Comparison of ENCODE assay signal across 20 cellular contexts in the genomic region with DNA sequence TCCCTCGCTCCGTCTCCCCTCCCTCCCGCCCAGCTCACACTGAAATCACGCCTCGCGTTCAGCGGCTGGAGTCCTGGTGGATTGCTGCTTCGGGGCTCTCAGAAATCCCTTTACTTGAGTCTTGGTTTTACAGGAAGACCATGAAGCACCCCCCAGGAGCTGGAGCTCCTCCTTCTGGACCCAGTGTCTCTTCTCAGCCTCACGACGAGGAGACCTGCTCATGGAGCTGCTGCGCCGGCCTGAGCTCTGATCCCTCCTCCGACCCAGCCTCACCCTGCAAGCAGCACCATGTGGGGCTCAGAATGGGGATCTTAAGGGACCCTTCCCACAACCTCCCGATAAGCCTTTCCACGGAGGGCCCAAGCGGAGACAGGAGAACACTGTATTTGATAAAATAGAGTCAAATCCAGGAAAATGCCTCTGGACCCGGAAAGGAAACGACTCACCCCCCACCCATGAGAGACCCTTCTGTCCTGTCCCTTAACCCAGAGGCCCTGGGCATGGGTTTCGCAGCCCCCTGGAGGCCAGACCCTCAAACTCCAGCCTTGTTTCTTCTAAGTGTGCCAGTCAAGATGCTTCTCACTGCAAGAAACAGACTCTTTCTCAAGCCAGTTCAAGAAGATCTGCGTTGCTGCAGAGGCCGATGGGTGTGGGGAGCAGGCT. TPM values are rescaled to one million over a fixed set of nuclear protein-coding genes. Genes with fewer than 3 reads are reported as not detected.
A peak's percentile ranks its signal among the peaks of the same experiment; 100 is the strongest.
DNase-seq lines count a peak whose midpoint lies in the region; ATAC-seq, FAIRE-seq and TF ChIP-seq lines count a peak whose summit lies in the region.
"Had no signal": no experiment of that assay in that cellular context is flagged by ENCODE, and none has a peak within 500 bp of the region (broad histone marks: within the 10 kb centered on the region; RNA-seq: fewer than 3 reads in every experiment).

No MANE protein-coding gene starts in this region.

- no CpG with 5 or more reads among the region's 21 CpGs for WGBS in H9 (ENCODE audit: extremely low coverage, insufficient read length, low lambda C conversion rate)
- 89% methylated on average over 18 of the region's 21 CpGs; no CpG with 5 or more reads in 1 of the 2 experiments for WGBS in H1 (ENCODE audit: extremely low coverage in 1 of 2, insufficient coverage in 1 of 2, insufficient read length in 1 of 2, insufficient replicate concordance in 2 of 2, low coverage in 1 of 2, low lambda C conversion rate in 2 of 2, missing lambda C conversion rate in 1 of 2), 2 experiments

- H3K18ac ChIP-seq in H9 (ENCODE audit: insufficient read length, low read depth, low read length) (no peak overlapping the region), H1 (ENCODE audit: extremely low read depth, low read length) (no peak overlapping the region)

- H3K4me2 ChIP-seq in DND-41 (ENCODE audit: insufficient read depth, low read length) (no peak overlapping the region), H9 (ENCODE audit: insufficient read depth, insufficient read length, low read length) (no peak overlapping the region), H1 (ENCODE audit: insufficient read depth in 1 of 2, low read depth in 2 of 2, low read length in 2 of 2) (no peak overlapping the region), neural progenitor cell (no peak overlapping the region)

- no peak overlapping the region for H3T11ph ChIP-seq in H9 (ENCODE audit: low read length)

- ATAC-seq in DND-41 (ENCODE audit: insufficient read depth, low read depth): no peak
- no peak for ATAC-seq in activated CD8-positive, alpha-beta T cell treated with anti-CD3 and anti-CD28 coated beads, Interleukin-2, amount 10 ng/mL, durations not matched to agents 7 days and 5 days

- H3K4me1 ChIP-seq in DND-41 (ENCODE audit: insufficient read depth, low read length) (peaks cover 49% of the 10 kb centered on the region), H9 (ENCODE audit: insufficient read depth, low read length) (no peaks in the 10 kb centered on the region), H1 (replicated peaks in 1 of 4; ENCODE audit: control insufficient read depth in 3 of 4, insufficient read depth in 4 of 4, low read length in 3 of 4) (peaks cover 0 to 11% (median 3%) of the 10 kb centered on the region in 4 experiments; a peak in 5 of 7 replicates), neural progenitor cell (peaks cover 12% of the 10 kb centered on the region)

- no peak overlapping the region for H4K8ac ChIP-seq in H9 (replicated peaks; ENCODE audit: insufficient read length, low read depth, low read length)
- no peak overlapping the region; the same call in 1 of the 2 replicates for H4K8ac ChIP-seq in H1 (ENCODE audit: extremely low read depth, insufficient read depth, low read length)

- H3K79me1 ChIP-seq in H9 (ENCODE audit: insufficient read depth, low read depth, low read length, poor library complexity, severe bottlenecking) (no peaks in the 10 kb centered on the region), H1 (ENCODE audit: low read depth, low read length) (peaks cover 2% of the 10 kb centered on the region; the same call in 1 of the 2 replicates)

- no peak overlapping the region for H3K4me3 ChIP-seq in DND-41 (ENCODE audit: low read depth in 1 of 2, low read length in 2 of 2)
- no peak overlapping the region for H3K4me3 ChIP-seq in H1 (ENCODE audit: extremely low read depth in 1 of 4, insufficient read depth in 2 of 4, low read depth in 3 of 4, low read length in 4 of 4)
- no peak overlapping the region for H3K4me3 ChIP-seq in neural progenitor cell

- H3K9ac ChIP-seq in DND-41 (ENCODE audit: low read depth, low read length) (no peak overlapping the region), H9 (ENCODE audit: extremely low read depth, insufficient read length, low read length) (no peak overlapping the region), H1 (replicated peaks in 1 of 4; ENCODE audit: extremely low read depth in 1 of 4, low read depth in 3 of 4, low read length in 3 of 4) (no peak overlapping the region), neural progenitor cell (no peak overlapping the region)

- H3K4me1 Mint-ChIP-seq in H9 (peaks cover 20 to 47% of the 10 kb centered on the region in 2 experiments), neural progenitor cell (peaks cover 59% of the 10 kb centered on the region)
- H3K4me1 Mint-ChIP-seq in activated CD8-positive, alpha-beta T cell treated with anti-CD3 and anti-CD28 coated beads, Interleukin-2, amount 10 ng/mL, durations not matched to agents 7 days and 5 days (ENCODE audit: low read depth): peaks cover 58% of the 10 kb centered on the region

- H2AK5ac ChIP-seq in H9 (ENCODE audit: insufficient read length, low read length): no peak overlapping the region
- H2AK5ac ChIP-seq in H1 (ENCODE audit: low read depth, low read length): no peak overlapping the region

- TF ChIP-seq CTCF in DND-41 (IDR thresholded peaks at IDR 0.05; ENCODE audit: borderline replicate concordance, extremely low read depth, low read length, poor library complexity, severe bottlenecking): peak; percentile 24
- TF ChIP-seq CTCF in H9 (conservative IDR thresholded peaks at IDR 0.05): peak; percentile 62
- TF ChIP-seq CTCF in H1 (IDR thresholded peaks at IDR 0.05; ENCODE audit: control extremely low read depth in 1 of 3, insufficient read depth in 1 of 3, low read depth in 1 of 3, low read length in 3 of 3): peak; percentile 45 to 58 (median 47)
- TF ChIP-seq CTCF in neural progenitor cell (IDR thresholded peaks at IDR 0.05): peak; percentile 46

- H2BK120ac ChIP-seq in H9 (ENCODE audit: low read depth, low read length, poor library complexity, severe bottlenecking) (no peak overlapping the region), H1 (replicated peaks; ENCODE audit: low read depth, low read length) (no peak overlapping the region)

- H4K5ac ChIP-seq in H9 (ENCODE audit: insufficient read length, low read depth, low read length): no peak overlapping the region
- H4K5ac ChIP-seq in H1 (ENCODE audit: insufficient read length, low read depth, low read length): no peak overlapping the region

- H3F3A ChIP-seq in neural progenitor cell (ENCODE audit: low read depth): peaks cover 2% of the 10 kb centered on the region

- no peaks in the 10 kb centered on the region for H3K36me3 ChIP-seq in DND-41 (ENCODE audit: insufficient read depth, low read length)
- H3K36me3 ChIP-seq in H1 (ENCODE audit: control insufficient read depth in 2 of 4, insufficient read depth in 4 of 4, low read length in 3 of 4): no peaks in the 10 kb centered on the region; a peak in 2 of 8 replicates
- H3K36me3 ChIP-seq in neural progenitor cell: no peaks in the 10 kb centered on the region

- no peaks in the 10 kb centered on the region for H3K79me2 ChIP-seq in DND-41 (ENCODE audit: insufficient read depth, low read length)
- H3K79me2 ChIP-seq in H9 (ENCODE audit: insufficient read depth, low read length): no peaks in the 10 kb centered on the region; the same call in 1 of the 2 replicates
- H3K79me2 ChIP-seq in H1 (ENCODE audit: control insufficient read depth in 1 of 2, insufficient read depth in 2 of 2, low read length in 2 of 2): peaks cover 0 to 20% of the 10 kb centered on the region in 2 experiments; a peak in 2 of 4 replicates
- H3K79me2 ChIP-seq in neural progenitor cell (ENCODE audit: low read depth): peaks cover 24% of the 10 kb centered on the region

- FAIRE-seq in H1 (lab: Jason Lieb, UNC): no peak
- FAIRE-seq: GM19239 had no signal

- peak; percentile 51 to 59 for TF ChIP-seq RAD21 in H1 (IDR thresholded peaks at IDR 0.05 in 1 of 2, conservative IDR thresholded peaks at IDR 0.05 in 1 of 2; ENCODE audit: low read depth in 2 of 2, low read length in 2 of 2)

- H3K9me3 ChIP-seq in DND-41 (ENCODE audit: insufficient read depth, low read length, severe bottlenecking) (no peaks in the 10 kb centered on the region), H9 (ENCODE audit: control insufficient read depth, low read depth, low read length) (no peaks in the 10 kb centered on the region), H1 (ENCODE audit: insufficient read depth in 2 of 2, low read depth in 1 of 2, low read length in 1 of 2) (no peaks in the 10 kb centered on the region), neural progenitor cell (ENCODE audit: low read depth) (no peaks in the 10 kb centered on the region)

- no peak overlapping the region for H3K56ac ChIP-seq in H9 (ENCODE audit: insufficient read length, low read depth, low read length)
- no peak overlapping the region for H3K56ac ChIP-seq in H1 (replicated peaks; ENCODE audit: insufficient read length, low read depth, low read length)

- H2BK5ac ChIP-seq in H9 (ENCODE audit: insufficient read length, low read length) (no peak overlapping the region), H1 (ENCODE audit: low read depth, low read length) (no peak overlapping the region)

- H2BK20ac ChIP-seq in H9 (ENCODE audit: low read depth, low read length, poor library complexity, severe bottlenecking): no peak overlapping the region
- H2BK20ac ChIP-seq in H1 (ENCODE audit: low read length): no peak overlapping the region

- H3K23ac ChIP-seq in H9 (ENCODE audit: insufficient read length, low read depth, low read length) (no peak overlapping the region), H1 (ENCODE audit: insufficient read length) (no peak overlapping the region)

- CTCF ChIA-PET in H1 (lab: Charles Lee; ENCODE audit: partially characterized antibody): interaction anchor here (0.6 to 3.5 kb wide), 17 partner anchors 11 to 141 kb away, joined by 3 to 29 read pairs (median 4); partner anchors contain the start of gene PDE9A
- CTCF ChIA-PET in activated CD8-positive, alpha-beta T cell treated with anti-CD3 and anti-CD28 coated beads, Interleukin-2, amount 10 ng/mL, durations not matched to agents 7 days and 5 days (lab: Charles Lee): no interaction called here
- CTCF ChIA-PET in HEK293T (lab: Yijun Ruan, JAX): no interaction called here

- H3K27me3 ChIP-seq in DND-41 (ENCODE audit: insufficient read depth, low read length, poor library complexity) (no peaks in the 10 kb centered on the region), H9 (ENCODE audit: insufficient read depth, low read length) (no peaks in the 10 kb centered on the region), H1 (replicated peaks in 1 of 4; ENCODE audit: control insufficient read depth in 3 of 4, extremely low read depth in 1 of 4, insufficient read depth in 3 of 4, low read length in 3 of 4) (no peaks in the 10 kb centered on the region), neural progenitor cell (no peaks in the 10 kb centered on the region)

- DNase-seq in DND-41 (no peak), H9 (no peak), H1 (ENCODE audit: low read depth in 1 of 2, low spot score in 2 of 2) (no peak), neural progenitor cell (ENCODE audit: low spot score) (no peak), CD1c-positive myeloid dendritic cell (ENCODE audit: extremely low spot score) (no peak), HEK293T (ENCODE audit: extremely low spot score) (no peak)
- DNase-seq in activated CD8-positive, alpha-beta T cell treated with anti-CD3 and anti-CD28 coated beads, Interleukin-2, amount 10 ng/mL, durations not matched to agents 7 days and 5 days: no peak
- DNase-seq: COR-L47, EL, HCEC 1CT, IMR-90, Karpas-422, MM.1S, NCI-H1105 treated with DMSO at 0.1 percent for 48 hours, NCI-H187, NCI-H345, NCI-H526 treated with DMSO at 0.1 percent for 48 hours had no signal

- H3K4me3 Mint-ChIP-seq in H9 (no peak overlapping the region; a peak in 1 of 5 replicates), neural progenitor cell (no peak overlapping the region)
- no peak overlapping the region for H3K4me3 Mint-ChIP-seq in activated CD8-positive, alpha-beta T cell treated with anti-CD3 and anti-CD28 coated beads, Interleukin-2, amount 10 ng/mL, durations not matched to agents 7 days and 5 days

- H3K4ac ChIP-seq in H9 (ENCODE audit: low read depth, low read length) (no peak overlapping the region), H1 (replicated peaks; ENCODE audit: insufficient read length, low read depth, low read length) (no peak overlapping the region)

- H3K27me3 Mint-ChIP-seq in H9 (ENCODE audit: low read depth) (no peaks in the 10 kb centered on the region; the same call in 1 of the 2 replicates), neural progenitor cell (ENCODE audit: insufficient read depth, low read depth) (peaks cover 22% of the 10 kb centered on the region)
- peaks cover 5% of the 10 kb centered on the region for H3K27me3 Mint-ChIP-seq in activated CD8-positive, alpha-beta T cell treated with anti-CD3 and anti-CD28 coated beads, Interleukin-2, amount 10 ng/mL, durations not matched to agents 7 days and 5 days (ENCODE audit: low read depth)

- TF ChIP-seq EP300 in H1 (IDR thresholded peaks at IDR 0.05; ENCODE audit: borderline replicate concordance in 1 of 2, low read depth in 2 of 2, low read length in 2 of 2): no peak

- H2BK15ac ChIP-seq in H9 (ENCODE audit: low read depth, low read length) (no peak overlapping the region), H1 (ENCODE audit: low read length) (no peak overlapping the region)

- peak overlapping the region; percentile 61 to 84 (median 68); a peak in 3 of 7 replicates for H3K27ac Mint-ChIP-seq in H9
- peak overlapping the region; percentile 42 for H3K27ac Mint-ChIP-seq in neural progenitor cell
- H3K27ac Mint-ChIP-seq in activated CD8-positive, alpha-beta T cell treated with anti-CD3 and anti-CD28 coated beads, Interleukin-2, amount 10 ng/mL, durations not matched to agents 7 days and 5 days: no peak overlapping the region

- H3K23me2 ChIP-seq in H9 (ENCODE audit: insufficient read length, low read depth, low read length, poor library complexity, severe bottlenecking): no peaks in the 10 kb centered on the region
- no peaks in the 10 kb centered on the region; the same call in 1 of the 2 replicates for H3K23me2 ChIP-seq in H1 (ENCODE audit: low read depth, low read length)

- H3K27ac ChIP-seq in DND-41 (ENCODE audit: low read length): no peak overlapping the region
- H3K27ac ChIP-seq in H9 (ENCODE audit: insufficient read length, low read depth, low read length): no peak overlapping the region
- H3K27ac ChIP-seq in H1 (ENCODE audit: low read depth, low read length): no peak overlapping the region
- no peak overlapping the region for H3K27ac ChIP-seq in neural progenitor cell
- H3K27ac ChIP-seq: C4-2B, RWPE1 had no signal

- H2AFZ ChIP-seq in DND-41 (ENCODE audit: low read depth, low read length): no peak overlapping the region
- no peak overlapping the region for H2AFZ ChIP-seq in H9 (ENCODE audit: low read length)
- H2AFZ ChIP-seq in H1 (ENCODE audit: low read length): no peak overlapping the region
- H2AFZ ChIP-seq in neural progenitor cell (replicated peaks): no peak overlapping the region

- no peak overlapping the region for H4K91ac ChIP-seq in H9 (ENCODE audit: insufficient read length, low read depth, low read length)
- H4K91ac ChIP-seq in H1 (replicated peaks; ENCODE audit: insufficient read length, low read length): no peak overlapping the region

- H2BK12ac ChIP-seq in H9 (ENCODE audit: insufficient read length, low read depth, low read length): no peak overlapping the region
- no peak overlapping the region for H2BK12ac ChIP-seq in H1 (ENCODE audit: low read depth, low read length)

- H3K9me3 Mint-ChIP-seq in H9 (no peaks in the 10 kb centered on the region), neural progenitor cell (peaks cover 10% of the 10 kb centered on the region)
- no peaks in the 10 kb centered on the region for H3K9me3 Mint-ChIP-seq in activated CD8-positive, alpha-beta T cell treated with anti-CD3 and anti-CD28 coated beads, Interleukin-2, amount 10 ng/mL, durations not matched to agents 7 days and 5 days (ENCODE audit: insufficient read depth)

- no peak for TF ChIP-seq POLR2A in H1 (IDR thresholded peaks at IDR 0.05; ENCODE audit: control extremely low read depth in 1 of 2, low read depth in 2 of 2, low read length in 2 of 2)

- POLR2A ChIA-PET in H1 (lab: Charles Lee; ENCODE audit: partially characterized antibody): no interaction called here
- POLR2A ChIA-PET in activated CD8-positive, alpha-beta T cell treated with anti-CD3 and anti-CD28 coated beads, Interleukin-2, amount 10 ng/mL, durations not matched to agents 7 days and 5 days (lab: Charles Lee): interaction anchor here (0.6 kb wide), 1 partner anchor 96 kb away, joined by 5 read pairs; no protein-coding TSS in a partner anchor
- POLR2A ChIA-PET in HEK293T (lab: Yijun Ruan, JAX): no interaction called here

- H3K14ac ChIP-seq in H9 (ENCODE audit: insufficient read depth, low read length) (no peak overlapping the region), H1 (ENCODE audit: insufficient read length) (no peak overlapping the region)

- H4K20me1 ChIP-seq in DND-41 (ENCODE audit: insufficient read depth, low read length): no peaks in the 10 kb centered on the region
- no peaks in the 10 kb centered on the region for H4K20me1 ChIP-seq in H9 (ENCODE audit: control insufficient read depth, insufficient read depth, insufficient read length)
- peaks cover 8 to 23% of the 10 kb centered on the region in 2 experiments for H4K20me1 ChIP-seq in H1 (replicated peaks in 1 of 2; ENCODE audit: control insufficient read depth in 1 of 2, insufficient read depth in 2 of 2, low read length in 2 of 2)
- peaks cover 84% of the 10 kb centered on the region for H4K20me1 ChIP-seq in neural progenitor cell (ENCODE audit: low read depth)

- H3K36me3 Mint-ChIP-seq in H9 (ENCODE audit: insufficient read depth in 1 of 3, low read depth in 3 of 3) (peaks cover 22 to 32% (median 26%) of the 10 kb centered on the region in 3 experiments), neural progenitor cell (peaks cover 18% of the 10 kb centered on the region)
- no peaks in the 10 kb centered on the region for H3K36me3 Mint-ChIP-seq in activated CD8-positive, alpha-beta T cell treated with anti-CD3 and anti-CD28 coated beads, Interleukin-2, amount 10 ng/mL, durations not matched to agents 7 days and 5 days (ENCODE audit: low read depth)

RNA-seq across cellular contexts. Expression of gene PDE9A, which starts 26.0 kb away (rescaled TPM):
- total RNA-seq in H9 (2021) (28.2 and 31.9 TPM in 2 replicates), neural progenitor cell (ENCODE audit: low replicate concordance) (40.2 and 41.0 TPM in 2 replicates)
- 45.7 and 45.9 TPM in 2 replicates for total RNA-seq in H1 (2021; fragmentation: NEBNext Ultra II Directional; extraction: Animal tissue kit (Norgen Biotek cat#: 25700))
- polyA plus RNA-seq in H1 (2011; rRNA removed): 39.2 and 46.7 TPM in 2 replicates
- 39.6 TPM for polyA plus RNA-seq in H1 (2011; cell fraction: cytosol; rRNA removed)
- polyA plus RNA-seq in H1 (2011; cell fraction: nucleus; rRNA removed): 71.9 TPM
- polyA plus RNA-seq in H1 (2012, experiment 1 of 2): 36.3 to 41.3 TPM (median 40.5 TPM) in 4 replicates
- polyA plus RNA-seq in H1 (2012, experiment 2 of 2): 37.8 TPM
- polyA plus RNA-seq in H1 (2013, experiment 1 of 2): 28.8 TPM
- polyA plus RNA-seq in H1 (2013, experiment 2 of 2): 30.4 TPM
- 22.5 and 33.8 TPM in 2 replicates for polyA minus RNA-seq in H1 (2011; rRNA and poly(A)+ RNA removed)
- polyA minus RNA-seq in H1 (2011; cell fraction: cytosol; rRNA and poly(A)+ RNA removed): 25.3 TPM
- polyA minus RNA-seq in H1 (2011; cell fraction: nucleus; rRNA and poly(A)+ RNA removed): 43.2 TPM
- total RNA-seq in activated CD8-positive, alpha-beta T cell treated with anti-CD3 and anti-CD28 coated beads, Interleukin-2, amount 10 ng/mL, durations not matched to agents 7 days and 5 days: 10 to 100 TPM in 1 of 2 experiments, 1 to 10 TPM in 1; 8.3 to 10.8 TPM
